ENCODE assay signal across 11 cellular contexts in the genomic region with DNA sequence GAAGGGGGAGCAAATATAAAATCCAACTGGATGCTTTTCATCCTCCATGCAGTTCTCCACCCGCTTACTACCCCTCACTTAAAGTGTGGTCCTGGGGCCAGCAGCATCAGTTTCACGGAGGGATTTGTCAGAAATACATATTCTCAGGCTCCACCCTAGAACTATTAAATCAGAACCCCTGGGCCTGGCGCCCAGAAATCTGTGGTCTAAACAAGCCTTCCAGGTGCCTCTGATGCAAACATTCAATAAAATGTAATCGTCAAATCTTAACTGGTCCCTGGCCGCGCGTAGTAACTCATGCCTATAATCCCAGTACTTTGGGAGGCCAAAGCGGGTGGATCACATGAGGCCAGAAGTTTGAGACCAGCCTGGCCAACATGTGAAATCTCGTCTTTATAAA. TPM values are rescaled to one million over a fixed set of nuclear protein-coding genes. Genes with fewer than 3 reads are reported as not detected.
DNase-seq lines count a peak whose midpoint lies in the region; TF ChIP-seq lines count a peak whose summit lies in the region.
"Had no signal": no experiment of that assay in that cellular context is flagged by ENCODE, and none has a peak within 500 bp of the region (broad histone marks: within the 10 kb centered on the region; RNA-seq: fewer than 3 reads in every experiment).

No MANE protein-coding gene starts in this region.

- no peak overlapping the region for H3K4me2 ChIP-seq in Loucy (ENCODE audit: low read depth, low read length, poor library complexity, severe bottlenecking)

- H3K36me3 Mint-ChIP-seq in dendritic cell treated with granulocyte-macrophage colony-stimulating factor and Interleukin-4, amounts not matched to agents 40 ng/mL and 50 ng/mL, for 4 days (ENCODE audit: low read depth) = peaks cover 31% of the 10 kb centered on the region
- H3K36me3 Mint-ChIP-seq in T-helper 2 cell treated with Interferon-gamma antibody and Interleukin-4, amounts not matched to agents 5 μg/mL and 100 μg/mL, for 36 hours (ENCODE audit: low read depth) = peaks cover 21% of the 10 kb centered on the region

- no peak overlapping the region for H2AFZ ChIP-seq in Loucy (ENCODE audit: low read length)

- peak overlapping the region; percentile 95 for H3K27ac Mint-ChIP-seq in dendritic cell treated with granulocyte-macrophage colony-stimulating factor and Interleukin-4, amounts not matched to agents 40 ng/mL and 50 ng/mL, for 4 days
- H3K27ac Mint-ChIP-seq in T-helper 2 cell treated with Interferon-gamma antibody and Interleukin-4, amounts not matched to agents 5 μg/mL and 100 μg/mL, for 36 hours = no peak overlapping the region
- H3K27ac Mint-ChIP-seq: progenitor cell of endocrine pancreas had no signal

- peak overlapping the region; percentile 70 for H3K9ac ChIP-seq in Loucy (ENCODE audit: low read depth, low read length, poor library complexity, severe bottlenecking)

- H4K20me1 ChIP-seq in Loucy (ENCODE audit: insufficient read depth, low read length, poor library complexity, severe bottlenecking) = no peaks in the 10 kb centered on the region

- no peak overlapping the region for H3K4me3 ChIP-seq in AG04450 (ENCODE audit: low read depth, low read length)
- no peak overlapping the region for H3K4me3 ChIP-seq in Loucy (ENCODE audit: low read length, poor library complexity, severe bottlenecking)
- H3K4me3 ChIP-seq in neutrophil (ENCODE audit: low read depth in 1 of 2, low read length in 1 of 2) = peak overlapping the region; percentile 37 to 55

- TF ChIP-seq CTCF in AG04450 (IDR thresholded peaks at IDR 0.05; ENCODE audit: low read depth, low read length) (no peak), Loucy (conservative IDR thresholded peaks at IDR 0.05; ENCODE audit: low read length) (no peak), neutrophil (IDR thresholded peaks at IDR 0.05) (no peak)

- DNase-seq in AG04450 (ENCODE audit: low read depth, low spot score) (no peak), RPMI8226 (no peak), NCI-H1417 treated with DMSO at 0.1 percent for 48 hours (lab: John Stamatoyannopoulos, UW) (no peak), NCI-H1105 treated with DMSO at 0.1 percent for 48 hours (lab: John Stamatoyannopoulos, UW) (no peak)
- no peak for DNase-seq in T-helper 2 cell treated with Interferon-gamma antibody and Interleukin-4, amounts not matched to agents 5 μg/mL and 100 μg/mL, for 36 hours (ENCODE audit: low spot score)
- DNase-seq: activated CD4-positive, alpha-beta T cell treated with anti-CD3 and anti-CD28 coated beads, Interleukin-2, amount 50 U/mL, for 1 hour; NCI-H1092 treated with DMSO at 0.1 percent for 48 hours had no signal

- H3K4me3 Mint-ChIP-seq in dendritic cell treated with granulocyte-macrophage colony-stimulating factor and Interleukin-4, amounts not matched to agents 40 ng/mL and 50 ng/mL, for 4 days = peak overlapping the region; percentile 74
- no peak overlapping the region for H3K4me3 Mint-ChIP-seq in T-helper 2 cell treated with Interferon-gamma antibody and Interleukin-4, amounts not matched to agents 5 μg/mL and 100 μg/mL, for 36 hours

- H3K36me3 ChIP-seq in Loucy (ENCODE audit: insufficient read depth, low read length) (no peaks in the 10 kb centered on the region), neutrophil (no peaks in the 10 kb centered on the region)

- H3K9me3 ChIP-seq in AG04450 (ENCODE audit: control insufficient read depth, insufficient read depth, low read length) = no peaks in the 10 kb centered on the region
- H3K9me3 ChIP-seq in Loucy (ENCODE audit: insufficient read depth, low read depth, low read length) = no peaks in the 10 kb centered on the region
- no peaks in the 10 kb centered on the region for H3K9me3 ChIP-seq in neutrophil

- peaks cover 68% of the 10 kb centered on the region for H3K4me1 Mint-ChIP-seq in dendritic cell treated with granulocyte-macrophage colony-stimulating factor and Interleukin-4, amounts not matched to agents 40 ng/mL and 50 ng/mL, for 4 days (ENCODE audit: low read depth)
- peaks cover 55% of the 10 kb centered on the region for H3K4me1 Mint-ChIP-seq in T-helper 2 cell treated with Interferon-gamma antibody and Interleukin-4, amounts not matched to agents 5 μg/mL and 100 μg/mL, for 36 hours (ENCODE audit: low read depth)

- intact Hi-C loops in dendritic cell treated with granulocyte-macrophage colony-stimulating factor and Interleukin-4, amounts not matched to agents 40 ng/mL and 50 ng/mL, for 4 days (cut with micrococcal nuclease) = loop anchor here (1.0 to 2.0 kb wide), 2 partner anchors 29 to 48 kb away; a partner anchor contains a TSS

- no peaks in the 10 kb centered on the region for H3K9me3 Mint-ChIP-seq in dendritic cell treated with granulocyte-macrophage colony-stimulating factor and Interleukin-4, amounts not matched to agents 40 ng/mL and 50 ng/mL, for 4 days
- no peaks in the 10 kb centered on the region for H3K9me3 Mint-ChIP-seq in T-helper 2 cell treated with Interferon-gamma antibody and Interleukin-4, amounts not matched to agents 5 μg/mL and 100 μg/mL, for 36 hours

- H3K79me2 ChIP-seq in Loucy (ENCODE audit: insufficient read depth, low read length) = peaks cover 40% of the 10 kb centered on the region

- peaks cover 4% of the 10 kb centered on the region; the same call in 1 of the 2 replicates for H3F3A ChIP-seq in Loucy (ENCODE audit: low read depth)

- CTCF ChIA-PET in AG04450 (lab: Charles Lee) = interaction anchor here (0.6 to 1.4 kb wide), 5 partner anchors 8 to 42 kb away, joined by 3 to 6 read pairs (median 3); no protein-coding TSS in a partner anchor

- peaks cover 38% of the 10 kb centered on the region for H3K4me1 ChIP-seq in Loucy (ENCODE audit: insufficient read depth, low read length, poor library complexity, severe bottlenecking)
- H3K4me1 ChIP-seq in neutrophil (ENCODE audit: control insufficient read depth in 1 of 2, insufficient read depth in 1 of 2, low read depth in 1 of 2, low read length in 1 of 2) = peaks cover 49 to 59% of the 10 kb centered on the region in 2 experiments

- H3K27ac ChIP-seq in AG04450 (ENCODE audit: low read depth, low read length) = peak overlapping the region; percentile 88
- peak overlapping the region; percentile 91 for H3K27ac ChIP-seq in neutrophil

- H3K9me2 ChIP-seq in Loucy (replicated peaks; ENCODE audit: low read depth, low read length) = no peaks in the 10 kb centered on the region

- no peaks in the 10 kb centered on the region for H3K27me3 Mint-ChIP-seq in dendritic cell treated with granulocyte-macrophage colony-stimulating factor and Interleukin-4, amounts not matched to agents 40 ng/mL and 50 ng/mL, for 4 days
- no peaks in the 10 kb centered on the region for H3K27me3 Mint-ChIP-seq in T-helper 2 cell treated with Interferon-gamma antibody and Interleukin-4, amounts not matched to agents 5 μg/mL and 100 μg/mL, for 36 hours (ENCODE audit: low read depth)
- H3K27me3 Mint-ChIP-seq: progenitor cell of endocrine pancreas had no signal

- H3K27me3 ChIP-seq in AG04450 (ENCODE audit: control insufficient read depth, insufficient read depth, low read length) (no peaks in the 10 kb centered on the region), Loucy (ENCODE audit: insufficient read depth, low read length, poor library complexity, severe bottlenecking) (no peaks in the 10 kb centered on the region), neutrophil (no peaks in the 10 kb centered on the region)

- POLR2A ChIA-PET in AG04450 (lab: Yijun Ruan, JAX) = no interaction called here

RNA-seq across cellular contexts. Expression of a gene that starts 47.7 kb away (rescaled TPM):
- 11.8 and 12.6 TPM in 2 replicates for polyA plus RNA-seq in AG04450 (2011; rRNA removed)
- polyA minus RNA-seq in AG04450 (2011; rRNA and poly(A)+ RNA removed) = 32.4 and 37.6 TPM in 2 replicates

Comparison
In these comparisons a context has a peak if more than half of its experiments do, and no peak if none do; other contexts are left out.
1. H3K4me3 ChIP-seq: peak in neutrophil (2 of 2); none in AG04450 (single experiment) and Loucy (single experiment).